1 cellular context compared by ENCODE assay signal in the genomic region with DNA sequence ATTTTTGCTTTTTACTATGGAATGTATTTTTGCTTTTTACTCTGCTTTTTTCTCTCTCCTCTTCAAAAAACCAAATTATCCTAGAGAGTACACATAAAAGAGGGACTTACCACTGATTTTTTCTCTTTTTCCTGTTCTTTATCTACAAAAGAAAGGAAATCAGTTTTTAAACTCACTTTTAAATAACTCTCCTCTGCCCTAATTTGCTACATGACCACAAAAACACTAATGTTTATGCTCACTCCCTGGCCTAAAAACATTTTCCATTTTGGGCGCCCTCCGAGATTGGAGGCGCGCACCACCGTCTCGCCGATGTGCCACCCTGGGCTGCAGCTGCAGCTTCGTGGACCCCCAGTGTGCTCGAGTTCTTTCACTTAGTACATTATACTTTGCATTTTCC.
TF ChIP-seq lines count a peak whose summit lies in the region.

No MANE protein-coding gene starts in this region.

TF ChIP-seq in IMR-90, 13 proteins besides CTCF, POLR2A, EP300 and RAD21:
- TF ChIP-seq MXI1 (IDR thresholded peaks at IDR 0.05; ENCODE audit: borderline replicate concordance, low read depth, low read length) (no peak), NFE2L2 (IDR thresholded peaks at IDR 0.05; ENCODE audit: low read depth, low read length) (no peak), RFX5 (IDR thresholded peaks at IDR 0.05; ENCODE audit: low read depth, low read length) (no peak), SMC3 (IDR thresholded peaks at IDR 0.05; ENCODE audit: low read depth, low read length) (no peak), BHLHE40 (IDR thresholded peaks at IDR 0.05; ENCODE audit: low read depth, low read length) (no peak), RCOR1 (IDR thresholded peaks at IDR 0.05; ENCODE audit: insufficient replicate concordance, low read length) (no peak), ELK1 (IDR thresholded peaks at IDR 0.05; ENCODE audit: borderline replicate concordance, low read depth, low read length) (no peak), MAFK (IDR thresholded peaks at IDR 0.05; ENCODE audit: low read depth, low read length) (no peak), CHD1 (IDR thresholded peaks at IDR 0.05; ENCODE audit: low read depth, low read length) (no peak), MAZ (IDR thresholded peaks at IDR 0.05; ENCODE audit: borderline replicate concordance, low read depth, low read length) (no peak), USF2 (IDR thresholded peaks at IDR 0.05; ENCODE audit: low read depth, low read length) (no peak), FOS (IDR thresholded peaks at IDR 0.05; ENCODE audit: low read depth, low read length) (no peak), CEBPB (IDR thresholded peaks at IDR 0.05; ENCODE audit: low read depth, low read length) (no peak)
